In genomic region chr21:34302496-34302895, GRCh38 we compare ENCODE assay signal across 28 cellular contexts.
DNase-seq lines count a peak whose midpoint lies in the region; ATAC-seq and TF ChIP-seq lines count a peak whose summit lies in the region.
"Had no signal": no experiment of that assay in that cellular context is flagged by ENCODE, and none has a peak within 500 bp of the region (broad histone marks: within the 10 kb centered on the region; RNA-seq: fewer than 3 reads in every experiment).

No MANE protein-coding gene starts in this region.

- H3K9me3 ChIP-seq in mesenchymal stem cell (ENCODE audit: control insufficient read depth, low read length), result peaks cover 5% of the 10 kb centered on the region
- H3K9me3 ChIP-seq in MM.1S (replicated peaks; ENCODE audit: insufficient read depth, low read length), result no peaks in the 10 kb centered on the region
- H3K9me3 ChIP-seq: BE2C, HAP-1 had no signal

- H2AFZ ChIP-seq in mesenchymal stem cell (ENCODE audit: low read depth, low read length) (no peak overlapping the region), MM.1S (ENCODE audit: low read length) (no peak overlapping the region)

- no peaks in the 10 kb centered on the region for H3K79me1 ChIP-seq in mesenchymal stem cell (replicated peaks; ENCODE audit: low read length, poor library complexity, severe bottlenecking)

- WGBS in mesenchymal stem cell, result 80% methylated on average over 5 of the region's 5 CpGs

- no peak overlapping the region for H3K18ac ChIP-seq in mesenchymal stem cell (ENCODE audit: low read depth in 1 of 2, low read length in 2 of 2)

- TF ChIP-seq CTCF in HFFc6 (IDR thresholded peaks at IDR 0.05), result no peak
- no peak for TF ChIP-seq CTCF in MM.1S (IDR thresholded peaks at IDR 0.05; ENCODE audit: low read length)

- H3K4me3 Mint-ChIP-seq in HFFc6, result no peak overlapping the region
- H3K4me3 Mint-ChIP-seq: CD14-positive monocyte; CD8-positive, alpha-beta memory T cell; IgD-negative memory B cell had no signal

- peaks cover 5% of the 10 kb centered on the region; the same call in 1 of the 2 replicates for H3K4me1 Mint-ChIP-seq in HFFc6 (ENCODE audit: low read depth)
- H3K4me1 Mint-ChIP-seq: CD14-positive monocyte; CD8-positive, alpha-beta memory T cell; IgD-negative memory B cell had no signal

- no peaks in the 10 kb centered on the region for H4K20me1 ChIP-seq in MM.1S (ENCODE audit: insufficient read depth, low read length)

- DNase-seq in HFFc6, result peak; percentile 3
- peak; percentile 1 for DNase-seq in amniotic epithelial cell (ENCODE audit: low read depth)
- DNase-seq in mesenchymal stem cell, result peak; percentile 24
- DNase-seq in activated CD8-positive, alpha-beta memory T cell treated with anti-CD3 and anti-CD28 coated beads for 24 hours, result no peak
- DNase-seq in MM.1S, result no peak
- DNase-seq: BE2C; CD8-positive, alpha-beta memory T cell; DMS 273 treated with DMSO at 0.1 percent for 48 hours; DMS79; EL; GF-D8; GOT3; NCI-H1092 treated with DMSO at 0.1 percent for 48 hours; NCI-H1436; NCI-H187; NCI-H2081 treated with DMSO at 0.1 percent for 48 hours; NCI-H2171; NCI-H226; NCI-H510A; NCI-H69; SHP77 had no signal

- no peak overlapping the region for H3K27ac Mint-ChIP-seq in HFFc6
- H3K27ac Mint-ChIP-seq: CD14-positive monocyte; CD8-positive, alpha-beta memory T cell; IgD-negative memory B cell had no signal

- no peak overlapping the region for H2BK12ac ChIP-seq in mesenchymal stem cell (ENCODE audit: low read length in 2 of 2)

- no peak overlapping the region for H4K8ac ChIP-seq in mesenchymal stem cell (ENCODE audit: low read length)

- H3K4me2 ChIP-seq in mesenchymal stem cell (ENCODE audit: low read length, poor library complexity, severe bottlenecking), result no peak overlapping the region
- H3K4me2 ChIP-seq in MM.1S (ENCODE audit: low read depth, low read length), result no peak overlapping the region
- H3K4me2 ChIP-seq: KMS-11 had no signal

- peaks cover 0 to 5% of the 10 kb centered on the region in 2 experiments for H3K36me3 ChIP-seq in mesenchymal stem cell (ENCODE audit: control insufficient read depth in 1 of 2, insufficient read depth in 2 of 2, low read depth in 1 of 2, low read length in 2 of 2)
- no peaks in the 10 kb centered on the region for H3K36me3 ChIP-seq in MM.1S (replicated peaks; ENCODE audit: insufficient read depth, low read length)
- H3K36me3 ChIP-seq: BE2C, HAP-1 had no signal

- H2BK5ac ChIP-seq in mesenchymal stem cell (ENCODE audit: low read depth, low read length, poor library complexity, severe bottlenecking), result no peak overlapping the region

- no peak overlapping the region for H2BK120ac ChIP-seq in mesenchymal stem cell (ENCODE audit: low read depth, low read length)

- no peak overlapping the region for H3K14ac ChIP-seq in mesenchymal stem cell (ENCODE audit: low read length in 2 of 2)

- no peak overlapping the region for H2AK5ac ChIP-seq in mesenchymal stem cell (ENCODE audit: low read length, severe bottlenecking)

- peaks cover 3 to 5% of the 10 kb centered on the region in 2 experiments for H3K27me3 ChIP-seq in mesenchymal stem cell (ENCODE audit: control insufficient read depth in 1 of 2, insufficient read depth in 1 of 2, low read length in 2 of 2)
- no peaks in the 10 kb centered on the region for H3K27me3 ChIP-seq in MM.1S (replicated peaks; ENCODE audit: insufficient read depth, low read length)
- H3K27me3 ChIP-seq: BE2C had no signal

- no peaks in the 10 kb centered on the region for H3K9me2 ChIP-seq in MM.1S (replicated peaks; ENCODE audit: insufficient read depth, low read length)

- H3K4me1 ChIP-seq in mesenchymal stem cell (ENCODE audit: control insufficient read depth, insufficient read depth, low read depth, low read length) (no peaks in the 10 kb centered on the region), MM.1S (ENCODE audit: low read length) (no peaks in the 10 kb centered on the region)
- H3K4me1 ChIP-seq: BE2C, HAP-1 had no signal

- H3K27ac ChIP-seq in mesenchymal stem cell (ENCODE audit: low read length, poor library complexity, severe bottlenecking), result no peak overlapping the region
- H3K27ac ChIP-seq in MM.1S (ENCODE audit: low read length), result no peak overlapping the region
- H3K27ac ChIP-seq: KMS-11, RWPE1 had no signal

- no peak overlapping the region for H2BK15ac ChIP-seq in mesenchymal stem cell (ENCODE audit: low read depth, poor library complexity, severe bottlenecking)

- no peaks in the 10 kb centered on the region for H3K9me3 Mint-ChIP-seq in HFFc6

- ATAC-seq in GM18511 (IDR thresholded peaks at IDR 0.05; ENCODE audit: unreplicated experiment), result no peak
- ATAC-seq in activated CD4-positive, CD25-positive, alpha-beta regulatory T cell treated with anti-CD3 and anti-CD28 coated beads, Interleukin-2, amount 50 U/mL, for 24 hours, result no peak

- no peak overlapping the region for H3K4me3 ChIP-seq in mesenchymal stem cell (ENCODE audit: insufficient read depth in 1 of 2, low read depth in 1 of 2, low read length in 2 of 2)
- H3K4me3 ChIP-seq in MM.1S (ENCODE audit: low read length), result no peak overlapping the region
- H3K4me3 ChIP-seq: HAP-1 had no signal

- H3K23ac ChIP-seq in mesenchymal stem cell (ENCODE audit: low read length in 2 of 2), result no peak overlapping the region

- no peaks in the 10 kb centered on the region for H3F3A ChIP-seq in MM.1S (ENCODE audit: insufficient read depth, low read length)

- peaks cover 28% of the 10 kb centered on the region for H3K27me3 Mint-ChIP-seq in HFFc6 (ENCODE audit: insufficient read depth)

- H3K4ac ChIP-seq in mesenchymal stem cell (ENCODE audit: low read depth in 1 of 2, low read length in 2 of 2), result no peak overlapping the region

- H3K79me2 ChIP-seq in MM.1S (ENCODE audit: low read length), result no peaks in the 10 kb centered on the region

- H3K36me3 Mint-ChIP-seq in HFFc6 (ENCODE audit: low read depth), result no peaks in the 10 kb centered on the region
- H3K36me3 Mint-ChIP-seq: CD14-positive monocyte had no signal

- H3K9ac ChIP-seq in mesenchymal stem cell (ENCODE audit: low read length) (no peak overlapping the region), MM.1S (ENCODE audit: low read length) (no peak overlapping the region)
- H3K9ac ChIP-seq: KMS-11 had no signal

- no peak overlapping the region for H4K91ac ChIP-seq in mesenchymal stem cell (ENCODE audit: low read length)

Comparison
In these comparisons a context has a peak if more than half of its experiments do, and no peak if none do; other contexts are left out.
1. DNase-seq: peak in HFFc6 (single experiment), amniotic epithelial cell (single experiment) and mesenchymal stem cell (single experiment); none in activated CD8-positive, alpha-beta memory T cell treated with anti-CD3 and anti-CD28 coated beads for 24 hours (single experiment) and MM.1S (single experiment).